Comparison of ENCODE assay signal across 1 cellular context in the genomic region with DNA sequence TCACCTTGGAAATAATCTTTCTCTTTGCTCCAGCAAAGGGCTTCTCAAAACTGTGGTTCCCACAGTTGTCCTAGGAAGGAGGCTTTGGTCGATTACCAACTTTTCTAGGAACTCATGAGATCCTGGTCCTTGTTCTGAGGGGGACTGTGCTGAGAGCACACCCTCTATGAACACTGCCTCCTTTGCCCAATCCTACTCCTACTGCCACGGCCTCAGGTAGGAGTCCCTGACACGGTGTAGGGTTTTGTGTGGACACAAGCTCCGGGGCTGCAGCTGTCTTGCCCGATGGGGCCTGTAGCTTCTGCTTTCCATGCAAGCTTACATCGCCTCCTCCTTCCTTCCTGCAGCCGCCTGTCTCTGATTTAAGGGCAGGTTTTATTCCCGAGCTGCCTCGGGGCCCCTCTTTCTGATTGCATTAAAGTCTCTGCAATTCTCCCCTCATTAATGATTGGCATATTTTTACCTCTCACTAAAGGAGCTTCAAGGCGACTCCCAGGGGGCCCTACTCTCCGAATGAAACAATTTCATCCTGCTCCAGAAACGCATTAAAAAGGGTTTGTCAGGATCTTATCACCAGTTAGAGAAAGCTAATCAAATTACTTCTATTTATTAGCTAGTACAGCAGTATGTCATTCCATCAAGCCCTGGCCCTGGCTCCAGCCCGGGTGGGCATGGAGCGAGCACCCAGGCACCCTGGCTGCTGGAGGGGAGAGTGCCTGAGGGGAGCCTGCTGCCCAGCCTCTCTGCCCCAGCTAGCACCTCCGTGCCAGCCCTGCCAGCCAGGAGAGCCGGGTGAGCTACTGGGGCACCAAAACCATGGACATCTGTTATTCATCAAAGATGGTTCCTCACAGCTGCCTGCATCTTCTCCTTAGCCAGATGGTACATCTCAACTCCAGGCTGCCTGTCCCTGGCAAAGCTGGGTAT.
TF ChIP-seq lines count a peak whose summit lies in the region.

No MANE protein-coding gene starts in this region.

TF ChIP-seq in HCT116, 20 proteins besides CTCF, POLR2A, EP300 and RAD21 (continued from another document):
- TF ChIP-seq, protein P1, sequence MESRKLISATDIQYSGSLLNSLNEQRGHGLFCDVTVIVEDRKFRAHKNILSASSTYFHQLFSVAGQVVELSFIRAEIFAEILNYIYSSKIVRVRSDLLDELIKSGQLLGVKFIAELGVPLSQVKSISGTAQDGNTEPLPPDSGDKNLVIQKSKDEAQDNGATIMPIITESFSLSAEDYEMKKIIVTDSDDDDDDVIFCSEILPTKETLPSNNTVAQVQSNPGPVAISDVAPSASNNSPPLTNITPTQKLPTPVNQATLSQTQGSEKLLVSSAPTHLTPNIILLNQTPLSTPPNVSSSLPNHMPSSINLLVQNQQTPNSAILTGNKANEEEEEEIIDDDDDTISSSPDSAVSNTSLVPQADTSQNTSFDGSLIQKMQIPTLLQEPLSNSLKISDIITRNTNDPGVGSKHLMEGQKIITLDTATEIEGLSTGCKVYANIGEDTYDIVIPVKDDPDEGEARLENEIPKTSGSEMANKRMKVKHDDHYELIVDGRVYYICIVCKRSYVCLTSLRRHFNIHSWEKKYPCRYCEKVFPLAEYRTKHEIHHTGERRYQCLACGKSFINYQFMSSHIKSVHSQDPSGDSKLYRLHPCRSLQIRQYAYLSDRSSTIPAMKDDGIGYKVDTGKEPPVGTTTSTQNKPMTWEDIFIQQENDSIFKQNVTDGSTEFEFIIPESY (IDR thresholded peaks at IDR 0.05; ENCODE audit: extremely low read depth, insufficient replicate concordance, low read length): no peak
- no peak for TF ChIP-seq ELF1 (IDR thresholded peaks at IDR 0.05; ENCODE audit: borderline replicate concordance, low read depth)
- TF ChIP-seq SP1 (IDR thresholded peaks at IDR 0.05; ENCODE audit: low read depth): no peak
